7 cellular contexts compared by ENCODE assay signal in genomic region chr5:178114325-178115135, GRCh38. TPM values are rescaled to one million over a fixed set of nuclear protein-coding genes. Genes with fewer than 3 reads are reported as not detected.
DNase-seq lines count a peak whose midpoint lies in the region; ATAC-seq and TF ChIP-seq lines count a peak whose summit lies in the region.

No MANE protein-coding gene starts in this region.

- H3K9me3 Mint-ChIP-seq in naive thymus-derived CD8-positive, alpha-beta T cell, result no peaks in the 10 kb centered on the region

- no peak for DNase-seq in WERI-Rb-1
- DNase-seq in effector CD4-positive, alpha-beta T cell, result peak; percentile 38
- DNase-seq in naive thymus-derived CD8-positive, alpha-beta T cell, result peak in 9 of 10 donors; percentile 43 to 72 (median 53)
- no peak for DNase-seq in NCI-H2107 treated with DMSO at 0.1 percent for 48 hours (lab: John Stamatoyannopoulos, UW; ENCODE audit: unreplicated experiment)

- TF ChIP-seq CTCF in WERI-Rb-1 (IDR thresholded peaks at IDR 0.05; ENCODE audit: low read depth, low read length), result no peak

- POLR2A ChIA-PET in naive thymus-derived CD8-positive, alpha-beta T cell (lab: Charles Lee), result interaction anchor here (0.5 to 3.7 kb wide), 10 partner anchors 9 to 688 kb away, joined by 3 to 37 read pairs (median 4); partner anchors contain the start of genes GRK6 and RMND5B

- H3K4me3 Mint-ChIP-seq in naive thymus-derived CD8-positive, alpha-beta T cell, result peak overlapping the region; percentile 85 to 98 (median 94)

- peak overlapping the region; percentile 54 for H3K4me3 ChIP-seq in WERI-Rb-1 (ENCODE audit: low read depth, low read length)

- no peak overlapping the region for H3K27ac ChIP-seq in WERI-Rb-1

- peaks cover 25 to 57% (median 51%) of the 10 kb centered on the region in 4 donors for H3K4me1 Mint-ChIP-seq in naive thymus-derived CD8-positive, alpha-beta T cell

- no peaks in the 10 kb centered on the region for H3K27me3 ChIP-seq in WERI-Rb-1 (ENCODE audit: insufficient read depth, low read depth, severe bottlenecking)

- H3K27ac Mint-ChIP-seq in naive thymus-derived CD8-positive, alpha-beta T cell, result peak overlapping the region; percentile 53 to 98 (median 96)

- no peaks in the 10 kb centered on the region for H3K36me3 Mint-ChIP-seq in naive thymus-derived CD8-positive, alpha-beta T cell

- ATAC-seq in HG02840 (IDR thresholded peaks at IDR 0.05; ENCODE audit: low FRiP score, unreplicated experiment) (peak; percentile 1), GM21737 (IDR thresholded peaks at IDR 0.05; ENCODE audit: unreplicated experiment) (no peak), GM18858 (IDR thresholded peaks at IDR 0.05; ENCODE audit: unreplicated experiment) (no peak)
- peak; percentile 37 to 47 for ATAC-seq in naive thymus-derived CD8-positive, alpha-beta T cell

- peaks cover 0 to 4% (median 0%) of the 10 kb centered on the region in 5 donors for H3K27me3 Mint-ChIP-seq in naive thymus-derived CD8-positive, alpha-beta T cell

- H3K36me3 ChIP-seq in WERI-Rb-1, result no peaks in the 10 kb centered on the region

- no peaks in the 10 kb centered on the region for H3K9me3 ChIP-seq in WERI-Rb-1 (ENCODE audit: severe bottlenecking)

RNA-seq across cellular contexts. Expression of gene N4BP3, which starts 1.2 kb away (rescaled TPM):
- total RNA-seq in naive thymus-derived CD8-positive, alpha-beta T cell, result 1 to 10 TPM; 7.0 to 7.2 TPM
- polyA plus RNA-seq in naive thymus-derived CD8-positive, alpha-beta T cell, result 1 to 10 TPM; 1.6 to 5.5 (median 2.0) TPM

RNA-seq across cellular contexts. Expression of gene RMND5B, which starts 16.3 kb away (rescaled TPM):
- 10 to 100 TPM; 33.7 to 33.8 TPM for total RNA-seq in naive thymus-derived CD8-positive, alpha-beta T cell
- polyA plus RNA-seq in naive thymus-derived CD8-positive, alpha-beta T cell, result 10 to 100 TPM; 24.9 to 39.0 (median 36.8) TPM

RNA-seq across cellular contexts. Expression of gene NHP2, which starts 39.2 kb away (rescaled TPM):
- total RNA-seq in naive thymus-derived CD8-positive, alpha-beta T cell, result 10 to 100 TPM; 79.3 to 85.4 TPM
- polyA plus RNA-seq in naive thymus-derived CD8-positive, alpha-beta T cell, result 100 to 1,000 TPM; 238 to 276 (median 270) TPM

Comparison
In these comparisons a context has a peak if more than half of its experiments do, and no peak if none do; other contexts are left out.
1. ATAC-seq: peak in HG02840 (single experiment) and naive thymus-derived CD8-positive, alpha-beta T cell (2 of 2); none in GM21737 (single experiment) and GM18858 (single experiment).
2. DNase-seq: peak in effector CD4-positive, alpha-beta T cell (single experiment) and naive thymus-derived CD8-positive, alpha-beta T cell (9 of 10); none in WERI-Rb-1 (single experiment) and NCI-H2107 treated with DMSO at 0.1 percent for 48 hours (single experiment).